1 cellular context compared by ENCODE assay signal in the genomic region with DNA sequence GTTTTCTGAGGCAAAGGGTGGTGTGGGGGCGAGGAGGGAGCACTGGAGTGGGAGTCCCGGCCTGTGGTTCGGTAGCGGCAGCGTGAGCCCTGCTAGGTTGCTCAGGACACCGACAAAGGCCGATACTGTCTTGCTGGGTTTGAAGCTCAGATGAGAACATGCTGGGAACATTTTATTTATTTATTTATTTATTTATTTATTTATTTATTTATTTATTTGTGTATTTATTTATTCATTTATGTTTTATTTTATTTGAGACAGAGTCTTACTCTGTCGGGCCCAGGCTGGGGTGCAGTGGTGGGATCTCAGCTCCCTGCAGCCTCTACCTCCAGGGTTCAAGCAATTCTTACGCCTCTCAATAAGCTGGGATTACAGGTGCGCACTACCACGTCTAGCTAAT.
TF ChIP-seq lines count a peak whose summit lies in the region.

No MANE protein-coding gene starts in this region.

TF ChIP-seq in HEK293, 187 proteins besides CTCF, POLR2A, EP300 and RAD21 (continued from another document and continues in another):
- TF ChIP-seq, protein P1, sequence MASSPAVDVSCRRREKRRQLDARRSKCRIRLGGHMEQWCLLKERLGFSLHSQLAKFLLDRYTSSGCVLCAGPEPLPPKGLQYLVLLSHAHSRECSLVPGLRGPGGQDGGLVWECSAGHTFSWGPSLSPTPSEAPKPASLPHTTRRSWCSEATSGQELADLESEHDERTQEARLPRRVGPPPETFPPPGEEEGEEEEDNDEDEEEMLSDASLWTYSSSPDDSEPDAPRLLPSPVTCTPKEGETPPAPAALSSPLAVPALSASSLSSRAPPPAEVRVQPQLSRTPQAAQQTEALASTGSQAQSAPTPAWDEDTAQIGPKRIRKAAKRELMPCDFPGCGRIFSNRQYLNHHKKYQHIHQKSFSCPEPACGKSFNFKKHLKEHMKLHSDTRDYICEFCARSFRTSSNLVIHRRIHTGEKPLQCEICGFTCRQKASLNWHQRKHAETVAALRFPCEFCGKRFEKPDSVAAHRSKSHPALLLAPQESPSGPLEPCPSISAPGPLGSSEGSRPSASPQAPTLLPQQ (tag by site-specific recombination; IDR thresholded peaks at IDR 0.05) = no peak
- TF ChIP-seq ZNF10 (tag by site-specific recombination; IDR thresholded peaks at IDR 0.05) (no peak), KLF1 (tag by site-specific recombination; IDR thresholded peaks at IDR 0.05) (no peak), ZBTB1 (tag by site-specific recombination; IDR thresholded peaks at IDR 0.05) (no peak), SP2 (tag by site-specific recombination; IDR thresholded peaks at IDR 0.05) (no peak), ZNF558 (tag by site-specific recombination; IDR thresholded peaks at IDR 0.05) (peak; percentile 78), ZNF555 (tag by site-specific recombination; conservative IDR thresholded peaks at IDR 0.05) (peak; percentile 98), KLF10 (tag by site-specific recombination; IDR thresholded peaks at IDR 0.05) (no peak), ZFP37 (tag by site-specific recombination; IDR thresholded peaks at IDR 0.05) (no peak), ZNF19 (tag by site-specific recombination; IDR thresholded peaks at IDR 0.05; ENCODE audit: low read depth) (0 out of 2 replicates have a peak, but pooled peaks have one; percentile 62), SCRT2 (tag by site-specific recombination; IDR thresholded peaks at IDR 0.05) (no peak), SETDB1 (IDR thresholded peaks at IDR 0.05; ENCODE audit: insufficient read length, low read length) (no peak), ZNF311 (tag by site-specific recombination; IDR thresholded peaks at IDR 0.05; ENCODE audit: borderline replicate concordance) (no peak), ZNF530 (tag by site-specific recombination; IDR thresholded peaks at IDR 0.05; ENCODE audit: low read depth) (peak; percentile 80; the same call in 1 of the 2 replicates), ZNF549 (tag by site-specific recombination; IDR thresholded peaks at IDR 0.05) (no peak), SP7 (tag by site-specific recombination; IDR thresholded peaks at IDR 0.05) (no peak), ZNF354C (tag by site-specific recombination; IDR thresholded peaks at IDR 0.05; ENCODE audit: borderline replicate concordance, low read depth) (0 out of 2 replicates have a peak, but pooled peaks have one; percentile 21), GFI1B (tag by site-specific recombination; IDR thresholded peaks at IDR 0.05) (peak; percentile 42; the same call in 1 of the 2 replicates), ZXDB (tag by site-specific recombination; IDR thresholded peaks at IDR 0.05) (peak; percentile 85), ZNF473 (tag by site-specific recombination; IDR thresholded peaks at IDR 0.05) (no peak), GLI4 (tag by site-specific recombination; IDR thresholded peaks at IDR 0.05) (no peak), ZNF623 (tag by site-specific recombination; IDR thresholded peaks at IDR 0.05) (peak; percentile 87), ZNF335 (tag by site-specific recombination; conservative IDR thresholded peaks at IDR 0.05) (no peak), ZNF24 (tag by site-specific recombination; IDR thresholded peaks at IDR 0.05) (no peak), ZNF266 (tag by site-specific recombination; IDR thresholded peaks at IDR 0.05; ENCODE audit: low read depth) (peak; percentile 86), ZFP69B (tag by site-specific recombination; IDR thresholded peaks at IDR 0.05) (no peak), ZNF629 (tag by site-specific recombination; IDR thresholded peaks at IDR 0.05) (peak; percentile 46; the same call in 1 of the 2 replicates), ZNF791 (tag by site-specific recombination; IDR thresholded peaks at IDR 0.05) (peak; percentile 79), ZBTB8A (tag by site-specific recombination; IDR thresholded peaks at IDR 0.05) (peak; percentile 81), ZNF155 (tag by site-specific recombination; IDR thresholded peaks at IDR 0.05) (no peak), ZNF510 (tag by site-specific recombination; IDR thresholded peaks at IDR 0.05; ENCODE audit: insufficient replicate concordance) (peak; percentile 76), ZNF426 (tag by site-specific recombination; IDR thresholded peaks at IDR 0.05) (peak; percentile 96), ZNF394 (tag by site-specific recombination; IDR thresholded peaks at IDR 0.05; ENCODE audit: borderline replicate concordance) (peak; percentile 97), ZNF366 (tag by site-specific recombination; conservative IDR thresholded peaks at IDR 0.05) (no peak), ZNF341 (tag by site-specific recombination; IDR thresholded peaks at IDR 0.05; ENCODE audit: low read depth) (peak; percentile 24; the same call in 1 of the 2 replicates), ZNF140 (tag by site-specific recombination; IDR thresholded peaks at IDR 0.05) (peak; percentile 91), BCL11B (tag by site-specific recombination; IDR thresholded peaks at IDR 0.05; ENCODE audit: low read depth) (no peak), ZNF561 (tag by site-specific recombination; IDR thresholded peaks at IDR 0.05; ENCODE audit: borderline replicate concordance) (no peak), ZNF23 (tag by site-specific recombination; IDR thresholded peaks at IDR 0.05; ENCODE audit: borderline replicate concordance) (peak; percentile 24; the same call in 1 of the 2 replicates)
- TF ChIP-seq, protein P2, sequence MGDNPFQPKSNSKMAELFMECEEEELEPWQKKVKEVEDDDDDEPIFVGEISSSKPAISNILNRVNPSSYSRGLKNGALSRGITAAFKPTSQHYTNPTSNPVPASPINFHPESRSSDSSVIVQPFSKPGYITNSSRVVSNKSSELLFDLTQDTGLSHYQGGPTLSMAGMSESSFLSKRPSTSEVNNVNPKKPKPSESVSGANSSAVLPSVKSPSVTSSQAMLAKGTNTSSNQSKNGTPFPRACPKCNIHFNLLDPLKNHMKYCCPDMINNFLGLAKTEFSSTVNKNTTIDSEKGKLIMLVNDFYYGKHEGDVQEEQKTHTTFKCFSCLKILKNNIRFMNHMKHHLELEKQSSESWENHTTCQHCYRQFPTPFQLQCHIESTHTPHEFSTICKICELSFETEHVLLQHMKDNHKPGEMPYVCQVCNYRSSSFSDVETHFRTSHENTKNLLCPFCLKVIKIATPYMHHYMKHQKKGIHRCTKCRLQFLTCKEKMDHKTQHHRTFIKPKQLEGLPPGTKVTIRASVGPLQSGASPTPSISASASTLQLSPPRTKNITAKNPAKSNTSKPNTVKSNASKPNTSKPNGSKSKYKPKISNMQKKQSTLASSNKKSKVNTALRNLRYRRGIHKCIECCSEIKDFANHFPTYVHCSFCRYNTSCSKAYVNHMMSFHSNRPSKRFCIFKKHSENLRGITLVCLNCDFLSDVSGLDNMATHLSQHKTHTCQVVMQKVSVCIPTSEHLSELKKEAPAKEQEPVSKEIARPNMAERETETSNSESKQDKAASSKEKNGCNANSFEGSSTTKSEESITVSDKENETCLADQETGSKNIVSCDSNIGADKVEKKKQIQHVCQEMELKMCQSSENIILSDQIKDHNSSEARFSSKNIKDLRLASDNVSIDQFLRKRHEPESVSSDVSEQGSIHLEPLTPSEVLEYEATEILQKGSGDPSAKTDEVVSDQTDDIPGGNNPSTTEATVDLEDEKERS (tag by site-specific recombination; IDR thresholded peaks at IDR 0.05) = no peak
- TF ChIP-seq, protein P3, sequence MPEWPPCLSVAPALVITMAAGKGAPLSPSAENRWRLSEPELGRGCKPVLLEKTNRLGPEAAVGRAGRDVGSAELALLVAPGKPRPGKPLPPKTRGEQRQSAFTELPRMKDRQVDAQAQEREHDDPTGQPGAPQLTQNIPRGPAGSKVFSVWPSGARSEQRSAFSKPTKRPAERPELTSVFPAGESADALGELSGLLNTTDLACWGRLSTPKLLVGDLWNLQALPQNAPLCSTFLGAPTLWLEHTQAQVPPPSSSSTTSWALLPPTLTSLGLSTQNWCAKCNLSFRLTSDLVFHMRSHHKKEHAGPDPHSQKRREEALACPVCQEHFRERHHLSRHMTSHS (tag by site-specific recombination; IDR thresholded peaks at IDR 0.05) = no peak
- TF ChIP-seq, protein P4, sequence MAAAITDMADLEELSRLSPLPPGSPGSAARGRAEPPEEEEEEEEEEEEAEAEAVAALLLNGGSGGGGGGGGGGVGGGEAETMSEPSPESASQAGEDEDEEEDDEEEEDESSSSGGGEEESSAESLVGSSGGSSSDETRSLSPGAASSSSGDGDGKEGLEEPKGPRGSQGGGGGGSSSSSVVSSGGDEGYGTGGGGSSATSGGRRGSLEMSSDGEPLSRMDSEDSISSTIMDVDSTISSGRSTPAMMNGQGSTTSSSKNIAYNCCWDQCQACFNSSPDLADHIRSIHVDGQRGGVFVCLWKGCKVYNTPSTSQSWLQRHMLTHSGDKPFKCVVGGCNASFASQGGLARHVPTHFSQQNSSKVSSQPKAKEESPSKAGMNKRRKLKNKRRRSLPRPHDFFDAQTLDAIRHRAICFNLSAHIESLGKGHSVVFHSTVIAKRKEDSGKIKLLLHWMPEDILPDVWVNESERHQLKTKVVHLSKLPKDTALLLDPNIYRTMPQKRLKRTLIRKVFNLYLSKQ (tag by site-specific recombination; IDR thresholded peaks at IDR 0.05; ENCODE audit: borderline replicate concordance) = no peak
- TF ChIP-seq, protein P5, sequence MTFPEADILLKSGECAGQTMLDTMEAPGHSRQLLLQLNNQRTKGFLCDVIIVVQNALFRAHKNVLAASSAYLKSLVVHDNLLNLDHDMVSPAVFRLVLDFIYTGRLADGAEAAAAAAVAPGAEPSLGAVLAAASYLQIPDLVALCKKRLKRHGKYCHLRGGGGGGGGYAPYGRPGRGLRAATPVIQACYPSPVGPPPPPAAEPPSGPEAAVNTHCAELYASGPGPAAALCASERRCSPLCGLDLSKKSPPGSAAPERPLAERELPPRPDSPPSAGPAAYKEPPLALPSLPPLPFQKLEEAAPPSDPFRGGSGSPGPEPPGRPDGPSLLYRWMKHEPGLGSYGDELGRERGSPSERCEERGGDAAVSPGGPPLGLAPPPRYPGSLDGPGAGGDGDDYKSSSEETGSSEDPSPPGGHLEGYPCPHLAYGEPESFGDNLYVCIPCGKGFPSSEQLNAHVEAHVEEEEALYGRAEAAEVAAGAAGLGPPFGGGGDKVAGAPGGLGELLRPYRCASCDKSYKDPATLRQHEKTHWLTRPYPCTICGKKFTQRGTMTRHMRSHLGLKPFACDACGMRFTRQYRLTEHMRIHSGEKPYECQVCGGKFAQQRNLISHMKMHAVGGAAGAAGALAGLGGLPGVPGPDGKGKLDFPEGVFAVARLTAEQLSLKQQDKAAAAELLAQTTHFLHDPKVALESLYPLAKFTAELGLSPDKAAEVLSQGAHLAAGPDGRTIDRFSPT (tag by site-specific recombination; IDR thresholded peaks at IDR 0.05) = no peak
- TF ChIP-seq, protein P6, sequence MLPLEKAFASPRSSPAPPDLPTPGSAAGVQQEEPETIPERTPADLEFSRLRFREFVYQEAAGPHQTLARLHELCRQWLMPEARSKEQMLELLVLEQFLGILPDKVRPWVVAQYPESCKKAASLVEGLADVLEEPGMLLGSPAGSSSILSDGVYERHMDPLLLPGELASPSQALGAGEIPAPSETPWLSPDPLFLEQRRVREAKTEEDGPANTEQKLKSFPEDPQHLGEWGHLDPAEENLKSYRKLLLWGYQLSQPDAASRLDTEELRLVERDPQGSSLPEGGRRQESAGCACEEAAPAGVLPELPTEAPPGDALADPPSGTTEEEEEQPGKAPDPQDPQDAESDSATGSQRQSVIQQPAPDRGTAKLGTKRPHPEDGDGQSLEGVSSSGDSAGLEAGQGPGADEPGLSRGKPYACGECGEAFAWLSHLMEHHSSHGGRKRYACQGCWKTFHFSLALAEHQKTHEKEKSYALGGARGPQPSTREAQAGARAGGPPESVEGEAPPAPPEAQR (tag by site-specific recombination; IDR thresholded peaks at IDR 0.05) = no peak
- TF ChIP-seq, protein P7, sequence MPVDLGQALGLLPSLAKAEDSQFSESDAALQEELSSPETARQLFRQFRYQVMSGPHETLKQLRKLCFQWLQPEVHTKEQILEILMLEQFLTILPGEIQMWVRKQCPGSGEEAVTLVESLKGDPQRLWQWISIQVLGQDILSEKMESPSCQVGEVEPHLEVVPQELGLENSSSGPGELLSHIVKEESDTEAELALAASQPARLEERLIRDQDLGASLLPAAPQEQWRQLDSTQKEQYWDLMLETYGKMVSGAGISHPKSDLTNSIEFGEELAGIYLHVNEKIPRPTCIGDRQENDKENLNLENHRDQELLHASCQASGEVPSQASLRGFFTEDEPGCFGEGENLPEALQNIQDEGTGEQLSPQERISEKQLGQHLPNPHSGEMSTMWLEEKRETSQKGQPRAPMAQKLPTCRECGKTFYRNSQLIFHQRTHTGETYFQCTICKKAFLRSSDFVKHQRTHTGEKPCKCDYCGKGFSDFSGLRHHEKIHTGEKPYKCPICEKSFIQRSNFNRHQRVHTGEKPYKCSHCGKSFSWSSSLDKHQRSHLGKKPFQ (tag by site-specific recombination; IDR thresholded peaks at IDR 0.05) = no peak
- TF ChIP-seq, protein P8, sequence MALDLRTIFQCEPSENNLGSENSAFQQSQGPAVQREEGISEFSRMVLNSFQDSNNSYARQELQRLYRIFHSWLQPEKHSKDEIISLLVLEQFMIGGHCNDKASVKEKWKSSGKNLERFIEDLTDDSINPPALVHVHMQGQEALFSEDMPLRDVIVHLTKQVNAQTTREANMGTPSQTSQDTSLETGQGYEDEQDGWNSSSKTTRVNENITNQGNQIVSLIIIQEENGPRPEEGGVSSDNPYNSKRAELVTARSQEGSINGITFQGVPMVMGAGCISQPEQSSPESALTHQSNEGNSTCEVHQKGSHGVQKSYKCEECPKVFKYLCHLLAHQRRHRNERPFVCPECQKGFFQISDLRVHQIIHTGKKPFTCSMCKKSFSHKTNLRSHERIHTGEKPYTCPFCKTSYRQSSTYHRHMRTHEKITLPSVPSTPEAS (tag by site-specific recombination; IDR thresholded peaks at IDR 0.05) = no peak
